8 cellular contexts compared by ENCODE assay signal in genomic region chr7:99393363-99394187, GRCh38. TPM values are rescaled to one million over a fixed set of nuclear protein-coding genes. Genes with fewer than 3 reads are reported as not detected.
DNase-seq lines count a peak whose midpoint lies in the region; ATAC-seq, FAIRE-seq and TF ChIP-seq lines count a peak whose summit lies in the region.

No MANE protein-coding gene starts in this region.

- peaks cover 73% of the 10 kb centered on the region for H4K20me1 ChIP-seq in astrocyte (ENCODE audit: insufficient read depth, low read length)

- H3K9me3 ChIP-seq in astrocyte (ENCODE audit: insufficient read depth, low read depth, low read length), result no peaks in the 10 kb centered on the region
- no peaks in the 10 kb centered on the region for H3K9me3 ChIP-seq in thyroid gland

- 24 to 37% methylated on average over 22 of the region's 30 CpGs for WGBS in thyroid gland, 2 donors

- H3K4me3 ChIP-seq in LNCaP clone FGC (ENCODE audit: low read depth, low read length) (peak overlapping the region; percentile 68), astrocyte (ENCODE audit: insufficient read depth, low read depth, low read length) (peak overlapping the region; percentile 44), thyroid gland (replicated peaks in 1 of 3) (peak overlapping the region; percentile 4 to 58 (median 54))

- no peak for TF ChIP-seq CTCF in CD14-positive monocyte (IDR thresholded peaks at IDR 0.05)
- TF ChIP-seq CTCF in LNCaP clone FGC (IDR thresholded peaks at IDR 0.05; ENCODE audit: control insufficient read depth, extremely low read depth, insufficient read depth), result no peak
- no peak for TF ChIP-seq CTCF in astrocyte (IDR thresholded peaks at IDR 0.05; ENCODE audit: insufficient read depth, low read depth, low read length)
- TF ChIP-seq CTCF in thyroid gland (IDR thresholded peaks at IDR 0.05), result no peak

- no peak for TF ChIP-seq POLR2A in thyroid gland (IDR thresholded peaks at IDR 0.05)

- H3K27ac ChIP-seq in astrocyte (ENCODE audit: low read depth, low read length), result no peak overlapping the region
- H3K27ac ChIP-seq in thyroid gland, result peak overlapping the region in 2 of 3 donors; percentile 5 to 61

- ATAC-seq in GM19467 (IDR thresholded peaks at IDR 0.05; ENCODE audit: unreplicated experiment), result no peak

- peaks cover 19% of the 10 kb centered on the region for H3K79me2 ChIP-seq in astrocyte (ENCODE audit: insufficient read depth, low read length)

- intact Hi-C loops in CD14-positive monocyte (cut with micrococcal nuclease) (no loop called here), thyroid gland (cut with DNase I) (no loop called here)

- H3K36me3 Mint-ChIP-seq in CD14-positive monocyte, result peaks cover 72 to 96% of the 10 kb centered on the region in 2 donors
- H3K36me3 Mint-ChIP-seq in astrocyte (ENCODE audit: low read depth, unreplicated experiment), result peaks cover 7% of the 10 kb centered on the region

- H3K4me2 ChIP-seq in astrocyte (ENCODE audit: low read length), result peak overlapping the region; percentile 79

- peak overlapping the region; percentile 46 to 58 for H3K4me3 Mint-ChIP-seq in CD14-positive monocyte
- H3K4me3 Mint-ChIP-seq in astrocyte (ENCODE audit: unreplicated experiment), result peak overlapping the region; percentile 75

- H3K9me3 Mint-ChIP-seq in CD14-positive monocyte (no peaks in the 10 kb centered on the region), astrocyte (ENCODE audit: unreplicated experiment) (no peaks in the 10 kb centered on the region)

- H3K4me1 ChIP-seq in astrocyte (ENCODE audit: insufficient read depth, low read length), result peaks cover 17% of the 10 kb centered on the region
- peaks cover 6 to 12% of the 10 kb centered on the region in 2 donors for H3K4me1 ChIP-seq in thyroid gland

- H3K27me3 Mint-ChIP-seq in CD14-positive monocyte (ENCODE audit: low read depth in 3 of 3), result peaks cover 0 to 2% (median 0%) of the 10 kb centered on the region in 3 donors
- H3K27me3 Mint-ChIP-seq in astrocyte (ENCODE audit: low read depth, unreplicated experiment), result no peaks in the 10 kb centered on the region

- H3K27me3 ChIP-seq in astrocyte (ENCODE audit: insufficient read depth, low read length), result no peaks in the 10 kb centered on the region
- no peaks in the 10 kb centered on the region for H3K27me3 ChIP-seq in thyroid gland

- peak overlapping the region; percentile 26 for H3K9ac ChIP-seq in astrocyte (ENCODE audit: low read length)

- DNase-seq in CD14-positive monocyte (ENCODE audit: low spot score) (no peak), LNCaP clone FGC (ENCODE audit: low read depth) (peak; percentile 40), astrocyte (ENCODE audit: low read depth) (no peak), left kidney (ENCODE audit: low read depth, low spot score) (peak; percentile 90), thyroid gland (peak; percentile 53 to 71), SKM-1 treated with dmso at 0.1 percent for 144 hours (lab: John Stamatoyannopoulos, UW; ENCODE audit: unreplicated experiment) (no peak), Ammon's horn (ENCODE audit: low spot score) (no peak)

- H3K27ac Mint-ChIP-seq in CD14-positive monocyte, result peak overlapping the region; percentile 77 to 92 (median 88)
- peak overlapping the region; percentile 83 for H3K27ac Mint-ChIP-seq in astrocyte (ENCODE audit: unreplicated experiment)

- no peak for FAIRE-seq in astrocyte (lab: Jason Lieb, UNC)

- H3K36me3 ChIP-seq in astrocyte (ENCODE audit: insufficient read depth, low read length) (peaks cover 41% of the 10 kb centered on the region), thyroid gland (peaks cover 53 to 60% of the 10 kb centered on the region in 2 donors)

- H3K4me1 Mint-ChIP-seq in CD14-positive monocyte (peaks cover 32% of the 10 kb centered on the region), astrocyte (ENCODE audit: low read depth, unreplicated experiment) (peaks cover 10% of the 10 kb centered on the region)

- no peak overlapping the region for H2AFZ ChIP-seq in astrocyte (ENCODE audit: low read depth, low read length)

RNA-seq across cellular contexts. Expression of gene PDAP1, which starts 14.8 kb away (rescaled TPM):
- 10 to 100 TPM in 1 of 2 donors, 1 to 10 TPM in 1; 9.8 to 16.2 TPM for polyA plus RNA-seq in CD14-positive monocyte
- total RNA-seq in astrocyte (106 and 111 TPM in 2 replicates), thyroid gland (100 to 1,000 TPM in 2 of 4 donors, 10 to 100 TPM in 2; 73.9 to 112 (median 93.2) TPM)

RNA-seq across cellular contexts. Expression of gene BUD31, which starts 15.2 kb away (rescaled TPM):
- 100 to 1,000 TPM; 241 to 256 TPM for polyA plus RNA-seq in CD14-positive monocyte
- total RNA-seq in astrocyte (167 and 176 TPM in 2 replicates), thyroid gland (10 to 100 TPM; 41.9 to 89.1 (median 65.4) TPM)

RNA-seq across cellular contexts. Expression of gene ARPC1B, which starts 19.0 kb away (rescaled TPM):
- polyA plus RNA-seq in CD14-positive monocyte, result 1,000 to 10,000 TPM; 1,282 to 1,362 TPM
- total RNA-seq in astrocyte (170 and 175 TPM in 2 replicates), thyroid gland (100 to 1,000 TPM; 214 to 273 (median 228) TPM)

RNA-seq across cellular contexts. Expression of gene PTCD1, which starts 45.0 kb away (rescaled TPM):
- polyA plus RNA-seq in CD14-positive monocyte, result 1 to 10 TPM in 1 of 2 donors, under 1 TPM in 1; 0.74 to 1.6 TPM
- total RNA-seq in astrocyte, result 5.8 and 7.4 TPM in 2 replicates
- 1 to 10 TPM; 5.4 to 9.6 (median 8.2) TPM for total RNA-seq in thyroid gland

RNA-seq across cellular contexts. Expression of gene CPSF4, which starts 45.2 kb away (rescaled TPM):
- polyA plus RNA-seq in CD14-positive monocyte, result 10 to 100 TPM; 11.6 to 12.3 TPM
- total RNA-seq in astrocyte (42.8 and 46.8 TPM in 2 replicates), thyroid gland (10 to 100 TPM; 30.6 to 33.1 (median 32.7) TPM)

Comparison
In these comparisons a context has a peak if more than half of its experiments do, and no peak if none do; other contexts are left out.
1. DNase-seq: peak in LNCaP clone FGC (single experiment), left kidney (single experiment) and thyroid gland (2 of 2); none in CD14-positive monocyte (single experiment), astrocyte (single experiment), SKM-1 treated with dmso at 0.1 percent for 144 hours (single experiment) and Ammon's horn (single experiment).
2. Peak in every context shown above with its lines, with median percentiles within 50 percentile points of each other: H3K4me3 ChIP-seq.